In genomic region chr9:92438900-92439526, GRCh38 we compare ENCODE assay signal across 11 cellular contexts. TPM values are rescaled to one million over a fixed set of nuclear protein-coding genes. Genes with fewer than 3 reads are reported as not detected.
A peak's percentile ranks its signal among the peaks of the same experiment; 100 is the strongest.
DNase-seq lines count a peak whose midpoint lies in the region; ATAC-seq and TF ChIP-seq lines count a peak whose summit lies in the region.
"Had no signal": no experiment of that assay in that cellular context is flagged by ENCODE, and none has a peak within 500 bp of the region (broad histone marks: within the 10 kb centered on the region; RNA-seq: fewer than 3 reads in every experiment).

No MANE protein-coding gene starts in this region.

- no peaks in the 10 kb centered on the region for H3K36me3 ChIP-seq in CD8-positive, alpha-beta T cell (ENCODE audit: insufficient read depth, low read length)

- no peak for ATAC-seq in CD8-positive, alpha-beta T cell
- ATAC-seq in GM21447 (IDR thresholded peaks at IDR 0.05; ENCODE audit: unreplicated experiment) (no peak), GM18868 (IDR thresholded peaks at IDR 0.05; ENCODE audit: unreplicated experiment) (no peak)
- ATAC-seq: activated naive CD8-positive, alpha-beta T cell treated with anti-CD3 and anti-CD28 coated beads, Interleukin-2, amount 50 U/mL, for 24 hours; left lobe of liver had no signal

- H3K27ac Mint-ChIP-seq in CD8-positive, alpha-beta T cell: no peak overlapping the region
- peak overlapping the region; percentile 27 for H3K27ac Mint-ChIP-seq in neural crest cell (ENCODE audit: unreplicated experiment)
- H3K27ac Mint-ChIP-seq: activated naive CD8-positive, alpha-beta T cell treated with anti-CD3 and anti-CD28 coated beads, Interleukin-2, amount 50 U/mL, for 24 hours had no signal

- no peaks in the 10 kb centered on the region for H3K4me1 ChIP-seq in CD8-positive, alpha-beta T cell (ENCODE audit: insufficient read depth, low read length)

- H3K27me3 Mint-ChIP-seq in CD8-positive, alpha-beta T cell (ENCODE audit: low read depth): no peaks in the 10 kb centered on the region
- H3K27me3 Mint-ChIP-seq in neural crest cell (ENCODE audit: low read depth): no peaks in the 10 kb centered on the region
- H3K27me3 Mint-ChIP-seq: activated naive CD8-positive, alpha-beta T cell treated with anti-CD3 and anti-CD28 coated beads, Interleukin-2, amount 50 U/mL, for 24 hours had no signal

- no peaks in the 10 kb centered on the region for H3K36me3 Mint-ChIP-seq in CD8-positive, alpha-beta T cell
- H3K36me3 Mint-ChIP-seq in neural crest cell (ENCODE audit: low read depth): no peaks in the 10 kb centered on the region

- no peak for DNase-seq in CD8-positive, alpha-beta T cell
- DNase-seq in LNCaP clone FGC (ENCODE audit: low read depth): no peak
- peak; percentile 63 for DNase-seq in choroid plexus epithelial cell (ENCODE audit: low read depth)
- no peak for DNase-seq in neural crest cell (ENCODE audit: low read depth, low spot score)
- DNase-seq in T1000 (lab: John Stamatoyannopoulos, UW): no peak
- no peak for DNase-seq in substantia nigra (lab: John Stamatoyannopoulos, UW)
- DNase-seq: activated naive CD8-positive, alpha-beta T cell treated with anti-CD3 and anti-CD28 coated beads, Interleukin-2, amount 50 U/mL, for 24 hours; NCI-H1417 treated with DMSO at 0.1 percent for 48 hours had no signal

- CTCF ChIA-PET in CD8-positive, alpha-beta T cell (lab: Charles Lee): interaction anchor here (0.6 to 2.8 kb wide), 6 partner anchors 17 to 302 kb away, joined by 3 to 13 read pairs (median 3); no protein-coding TSS in a partner anchor

- H3K27ac ChIP-seq in CD8-positive, alpha-beta T cell (ENCODE audit: low read depth, low read length): no peak overlapping the region
- no peak overlapping the region for H3K27ac ChIP-seq in substantia nigra (ENCODE audit: low read depth, low read length, poor library complexity, severe bottlenecking)

- POLR2A ChIA-PET in CD8-positive, alpha-beta T cell (lab: Charles Lee): no interaction called here

- intact Hi-C loops in CD8-positive, alpha-beta T cell (cut with DNase I, micrococcal nuclease): loop anchor here (1.0 to 5.0 kb wide), 3 partner anchors 92 to 301 kb away; no protein-coding TSS in a partner anchor

- H3K4me3 Mint-ChIP-seq in CD8-positive, alpha-beta T cell: no peak overlapping the region
- H3K4me3 Mint-ChIP-seq in neural crest cell: no peak overlapping the region
- H3K4me3 Mint-ChIP-seq: activated naive CD8-positive, alpha-beta T cell treated with anti-CD3 and anti-CD28 coated beads, Interleukin-2, amount 50 U/mL, for 24 hours had no signal

- H3K9me3 Mint-ChIP-seq in CD8-positive, alpha-beta T cell: no peaks in the 10 kb centered on the region
- H3K9me3 Mint-ChIP-seq in neural crest cell: no peaks in the 10 kb centered on the region
- H3K9me3 Mint-ChIP-seq: activated naive CD8-positive, alpha-beta T cell treated with anti-CD3 and anti-CD28 coated beads, Interleukin-2, amount 50 U/mL, for 24 hours had no signal

- no peak overlapping the region for H3K4me3 ChIP-seq in CD8-positive, alpha-beta T cell (ENCODE audit: low read depth, low read length)
- H3K4me3 ChIP-seq in LNCaP clone FGC (ENCODE audit: low read depth, low read length) (no peak overlapping the region), choroid plexus epithelial cell (ENCODE audit: low read depth, low read length) (no peak overlapping the region)

- H3K27me3 ChIP-seq in CD8-positive, alpha-beta T cell (ENCODE audit: insufficient read depth, low read length): no peaks in the 10 kb centered on the region

- TF ChIP-seq CTCF in CD8-positive, alpha-beta T cell (IDR thresholded peaks at IDR 0.05): peak; percentile 13
- peak; percentile 30 for TF ChIP-seq CTCF in LNCaP clone FGC (IDR thresholded peaks at IDR 0.05; ENCODE audit: control insufficient read depth, extremely low read depth, insufficient read depth)
- TF ChIP-seq CTCF in choroid plexus epithelial cell (conservative IDR thresholded peaks at IDR 0.05; ENCODE audit: low read depth, low read length): no peak
- TF ChIP-seq CTCF in neural crest cell (conservative IDR thresholded peaks at IDR 0.05): peak; percentile 53

- no peaks in the 10 kb centered on the region for H3K9me3 ChIP-seq in CD8-positive, alpha-beta T cell (ENCODE audit: low read length)

- H3K4me1 Mint-ChIP-seq in CD8-positive, alpha-beta T cell (ENCODE audit: low read depth): peaks cover 3% of the 10 kb centered on the region
- H3K4me1 Mint-ChIP-seq in neural crest cell: no peaks in the 10 kb centered on the region

RNA-seq across cellular contexts. Expression of gene OMD, which starts 14.7 kb away (rescaled TPM):
- not detected for total RNA-seq in CD8-positive, alpha-beta T cell
- not detected in 2 replicates for total RNA-seq in neural crest cell

RNA-seq across cellular contexts. Expression of gene OGN, which starts 34.6 kb away (rescaled TPM):
- total RNA-seq in CD8-positive, alpha-beta T cell: not detected
- not detected in 2 replicates for total RNA-seq in neural crest cell
- total RNA-seq: left lobe of liver had no signal

RNA-seq across cellular contexts. Expression of gene ASPN, which starts 43.3 kb away (rescaled TPM):
- total RNA-seq in CD8-positive, alpha-beta T cell: not detected
- not detected in 2 replicates for total RNA-seq in neural crest cell
